In the genomic region with DNA sequence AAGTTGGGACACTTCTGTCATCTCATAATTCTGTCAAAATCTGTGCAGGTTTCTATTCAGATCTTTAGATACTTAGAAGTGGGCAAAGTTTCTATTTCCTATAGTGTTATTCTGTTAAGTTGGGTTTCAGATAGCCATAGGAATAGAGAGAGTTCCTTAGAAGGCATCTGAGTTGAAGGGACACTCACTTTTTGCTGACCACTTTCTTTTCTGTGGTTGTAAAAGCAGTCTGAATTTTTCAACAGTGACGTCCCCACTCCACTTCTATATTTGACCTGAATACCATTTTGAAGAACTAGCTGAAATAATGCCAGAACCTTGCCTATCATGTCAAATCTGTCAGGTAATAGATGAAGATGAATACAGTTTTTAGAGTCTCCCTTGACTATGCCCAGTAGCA, we compare ENCODE assay signal across 28 cellular contexts.
"Had no signal": no experiment of that assay in that cellular context is flagged by ENCODE, and none has a peak within 500 bp of the region (broad histone marks: within the 10 kb centered on the region; RNA-seq: fewer than 3 reads in every experiment).

No MANE protein-coding gene starts in this region.

- ATAC-seq: natural killer cell; psoas muscle; right cardiac atrium; right lobe of liver; stimulated activated memory B cell treated with anti-CD40 and anti-IgM and Interleukin-4, amounts not matched to agents 10 μg/mL and 1 μg/mL and 100 μg/mL, for 72 hours; stimulated activated naive CD8-positive, alpha-beta T cell treated with anti-CD3 and anti-CD28 coated beads, Interleukin-15, amount 100 ng/mL, for 72 hours; stimulated activated naive CD8-positive, alpha-beta T cell treated with anti-CD3 and anti-CD28 coated beads, Interleukin-15, Interleukin-2, amounts not matched to agents 100 U/mL and 50 U/mL, for 24 hours had no signal

- H3K4me2 ChIP-seq: neural progenitor cell, smooth muscle cell had no signal

- H3K27me3 ChIP-seq: neural progenitor cell, ovary, right lobe of liver, sigmoid colon, spleen, thyroid gland, tibial nerve, upper lobe of left lung, vagina had no signal

- H3K9me3 ChIP-seq: ovary, right lobe of liver, sigmoid colon, thoracic aorta, thyroid gland, vagina had no signal

- H3K9ac ChIP-seq: neural progenitor cell, parathyroid adenoma had no signal

- DNase-seq: natural killer cell; occipital lobe; ovary; posterior cingulate gyrus; psoas muscle; right cardiac atrium; right lobe of liver; sigmoid colon; spleen; stimulated activated CD4-positive, alpha-beta T cell treated with anti-CD3 and anti-CD28 coated beads, Interleukin-12 subunit alpha, Interleukin-12 subunit beta, amount 100 ng/mL, for 4 hours; stimulated activated CD4-positive, alpha-beta T cell treated with anti-CD3 and anti-CD28 coated beads, Interleukin-1b, Interleukin-23, amount 100 ng/mL, for 48 hours; stimulated activated CD4-positive, alpha-beta T cell treated with anti-CD3 and anti-CD28 coated beads, Interleukin-4, amount 100 ng/mL, for 1 hour; stimulated activated CD4-positive, alpha-beta T cell treated with anti-CD3 and anti-CD28 coated beads, Interleukin-4, amount 100 ng/mL, for 4 hours; stimulated activated CD8-positive, alpha-beta memory T cell treated with anti-CD3 and anti-CD28 coated beads, Interleukin-4, amount 100 ng/mL, for 48 hours; stimulated activated naive CD4-positive, alpha-beta T cell; stimulated activated naive CD8-positive, alpha-beta T cell treated with anti-CD3 and anti-CD28 coated beads, Interleukin-15, amount 100 ng/mL, for 72 hours; stimulated activated naive CD8-positive, alpha-beta T cell treated with anti-CD3 and anti-CD28 coated beads, Interleukin-15, Interleukin-2, amounts not matched to agents 100 U/mL and 50 U/mL, for 24 hours; substantia nigra; thyroid gland; trophoblast cell; upper lobe of left lung had no signal

- H3K36me3 ChIP-seq: neural progenitor cell, ovary, right lobe of liver, sigmoid colon, spleen, thoracic aorta, thyroid gland, tibial nerve, upper lobe of left lung, vagina had no signal

- H3K4me1 ChIP-seq: neural progenitor cell, parathyroid adenoma, psoas muscle, right lobe of liver, sigmoid colon, spleen, thyroid gland, tibial nerve, upper lobe of left lung, vagina had no signal

- H3K27ac ChIP-seq: neural progenitor cell, ovary, parathyroid adenoma, psoas muscle, right lobe of liver, sigmoid colon, spleen, thoracic aorta, thyroid gland, tibial nerve, upper lobe of left lung, vagina had no signal

- H2AFZ ChIP-seq: neural progenitor cell, parathyroid adenoma had no signal

- H3K79me2 ChIP-seq: parathyroid adenoma had no signal

- H3K4me3 ChIP-seq: neural progenitor cell, ovary, psoas muscle, right lobe of liver, sigmoid colon, smooth muscle cell, spleen, thoracic aorta, thyroid gland, tibial nerve, upper lobe of left lung, vagina had no signal
